In the genomic region with DNA sequence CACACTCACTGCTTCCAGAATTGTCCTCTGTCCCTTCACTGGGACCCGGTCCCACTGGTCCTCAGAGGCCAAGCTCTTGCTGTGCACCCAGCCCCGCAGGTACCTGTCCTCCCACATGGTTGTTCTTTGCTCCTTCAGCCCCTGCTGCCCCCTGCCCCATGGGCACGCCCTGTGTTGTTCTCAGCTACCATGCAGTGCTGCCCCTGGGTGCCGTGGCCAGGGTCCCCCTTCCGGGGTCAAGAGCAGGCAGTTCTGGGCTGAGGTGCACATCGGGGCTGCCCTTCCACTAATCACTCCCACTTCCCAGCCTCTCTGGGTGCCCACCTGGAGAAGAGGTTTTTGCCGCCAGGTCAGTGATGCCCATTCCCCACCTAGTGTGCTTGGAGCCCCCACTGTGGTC, we compare ENCODE assay signal across 20 cellular contexts. TPM values are rescaled to one million over a fixed set of nuclear protein-coding genes. Genes with fewer than 3 reads are reported as not detected.
DNase-seq lines count a peak whose midpoint lies in the region; ATAC-seq lines count a peak whose summit lies in the region.
"Had no signal": no experiment of that assay in that cellular context is flagged by ENCODE, and none has a peak within 500 bp of the region (broad histone marks: within the 10 kb centered on the region; RNA-seq: fewer than 3 reads in every experiment).

No MANE protein-coding gene starts in this region.

- H3K9me3 ChIP-seq in KOPT-K1 (ENCODE audit: insufficient read depth, low read length, poor library complexity, severe bottlenecking), result no peaks in the 10 kb centered on the region
- H3K9me3 ChIP-seq: left ventricle myocardium inferior had no signal

- H3K4me3 Mint-ChIP-seq in dendritic cell treated with granulocyte-macrophage colony-stimulating factor and Interleukin-4, amounts not matched to agents 40 ng/mL and 50 ng/mL, for 4 days, result no peak overlapping the region
- no peak overlapping the region for H3K4me3 Mint-ChIP-seq in stimulated activated memory B cell treated with anti-CD40 and anti-IgM and Interleukin-4, amounts not matched to agents 10 μg/mL and 1 μg/mL and 100 μg/mL, for 72 hours
- H3K4me3 Mint-ChIP-seq: activated B cell treated with CpG ODN at 0.5 μM for 24 hours had no signal

- no peaks in the 10 kb centered on the region for H3K9me3 Mint-ChIP-seq in dendritic cell treated with granulocyte-macrophage colony-stimulating factor and Interleukin-4, amounts not matched to agents 40 ng/mL and 50 ng/mL, for 4 days
- peaks cover 4% of the 10 kb centered on the region for H3K9me3 Mint-ChIP-seq in stimulated activated memory B cell treated with anti-CD40 and anti-IgM and Interleukin-4, amounts not matched to agents 10 μg/mL and 1 μg/mL and 100 μg/mL, for 72 hours
- H3K9me3 Mint-ChIP-seq: activated B cell treated with CpG ODN at 0.5 μM for 24 hours had no signal

- peaks cover 98% of the 10 kb centered on the region for H3K36me3 Mint-ChIP-seq in dendritic cell treated with granulocyte-macrophage colony-stimulating factor and Interleukin-4, amounts not matched to agents 40 ng/mL and 50 ng/mL, for 4 days (ENCODE audit: low read depth)
- peaks cover 65% of the 10 kb centered on the region for H3K36me3 Mint-ChIP-seq in stimulated activated memory B cell treated with anti-CD40 and anti-IgM and Interleukin-4, amounts not matched to agents 10 μg/mL and 1 μg/mL and 100 μg/mL, for 72 hours

- H3K27ac Mint-ChIP-seq in dendritic cell treated with granulocyte-macrophage colony-stimulating factor and Interleukin-4, amounts not matched to agents 40 ng/mL and 50 ng/mL, for 4 days, result peak overlapping the region; percentile 76
- H3K27ac Mint-ChIP-seq in stimulated activated memory B cell treated with anti-CD40 and anti-IgM and Interleukin-4, amounts not matched to agents 10 μg/mL and 1 μg/mL and 100 μg/mL, for 72 hours, result peak overlapping the region; percentile 91

- H3K27me3 Mint-ChIP-seq in dendritic cell treated with granulocyte-macrophage colony-stimulating factor and Interleukin-4, amounts not matched to agents 40 ng/mL and 50 ng/mL, for 4 days, result no peaks in the 10 kb centered on the region
- no peaks in the 10 kb centered on the region for H3K27me3 Mint-ChIP-seq in stimulated activated memory B cell treated with anti-CD40 and anti-IgM and Interleukin-4, amounts not matched to agents 10 μg/mL and 1 μg/mL and 100 μg/mL, for 72 hours
- H3K27me3 Mint-ChIP-seq: activated B cell treated with CpG ODN at 0.5 μM for 24 hours had no signal

- H3K4me1 Mint-ChIP-seq in dendritic cell treated with granulocyte-macrophage colony-stimulating factor and Interleukin-4, amounts not matched to agents 40 ng/mL and 50 ng/mL, for 4 days (ENCODE audit: low read depth), result peaks cover 72% of the 10 kb centered on the region
- H3K4me1 Mint-ChIP-seq in stimulated activated memory B cell treated with anti-CD40 and anti-IgM and Interleukin-4, amounts not matched to agents 10 μg/mL and 1 μg/mL and 100 μg/mL, for 72 hours, result peaks cover 68% of the 10 kb centered on the region

- intact Hi-C loops in Right ventricle myocardium superior (cut with DNase I), result no loop called here
- intact Hi-C loops in left ventricle myocardium superior (cut with micrococcal nuclease), result no loop called here
- intact Hi-C loops in dendritic cell treated with granulocyte-macrophage colony-stimulating factor and Interleukin-4, amounts not matched to agents 40 ng/mL and 50 ng/mL, for 4 days (cut with micrococcal nuclease), result no loop called here
- intact Hi-C loops in left colon (cut with DNase I, micrococcal nuclease), result no loop called here

- H3K27ac ChIP-seq in KOPT-K1 (ENCODE audit: low read depth, low read length, poor library complexity, severe bottlenecking), result peak overlapping the region; percentile 90
- H3K27ac ChIP-seq: left ventricle myocardium inferior, SK-N-MC had no signal

- DNase-seq in Right ventricle myocardium superior, result peak; percentile 24
- no peak for DNase-seq in left ventricle myocardium superior
- DNase-seq in AG20443 (ENCODE audit: low spot score), result no peak
- DNase-seq in left colon, result no peak
- DNase-seq: activated B cell treated with CpG ODN at 0.5 μM for 24 hours; aorta; COR-L47; KBM-7; left ventricle myocardium inferior; NCI-H2171 treated with DMSO at 0.1 percent for 48 hours; NCI-H524 treated with DMSO at 0.1 percent for 48 hours; stimulated activated CD4-positive, alpha-beta T cell treated with anti-CD3 and anti-CD28 coated beads, Interleukin-2, amount 100 ng/mL, for 24 hours; stimulated activated naive CD4-positive, alpha-beta T cell had no signal

- peaks cover 27% of the 10 kb centered on the region; the same call in 1 of the 2 replicates for H3K36me3 ChIP-seq in KOPT-K1 (ENCODE audit: insufficient read depth, low read length)
- H3K36me3 ChIP-seq: left ventricle myocardium inferior had no signal

- ATAC-seq in Right ventricle myocardium superior (ENCODE audit: poor library complexity) (no peak), left ventricle myocardium superior (no peak), HG02759 (IDR thresholded peaks at IDR 0.05; ENCODE audit: unreplicated experiment) (no peak), left colon (no peak)
- no peak for ATAC-seq in stimulated activated memory B cell treated with anti-CD40 and anti-IgM and Interleukin-4, amounts not matched to agents 10 μg/mL and 1 μg/mL and 100 μg/mL, for 72 hours

RNA-seq across cellular contexts. Expression of gene SUSD3, which starts 31.9 kb away (rescaled TPM):
- 0.56 TPM for total RNA-seq in Right ventricle myocardium superior
- 0.87 TPM for total RNA-seq in left ventricle myocardium superior
- 1 to 10 TPM in 1 of 2 donors, under 1 TPM in 1; 0.95 to 2.0 TPM for total RNA-seq in left colon
- total RNA-seq: dermis microvascular lymphatic vessel endothelial cell, HT1080 had no signal
